In the genomic region with DNA sequence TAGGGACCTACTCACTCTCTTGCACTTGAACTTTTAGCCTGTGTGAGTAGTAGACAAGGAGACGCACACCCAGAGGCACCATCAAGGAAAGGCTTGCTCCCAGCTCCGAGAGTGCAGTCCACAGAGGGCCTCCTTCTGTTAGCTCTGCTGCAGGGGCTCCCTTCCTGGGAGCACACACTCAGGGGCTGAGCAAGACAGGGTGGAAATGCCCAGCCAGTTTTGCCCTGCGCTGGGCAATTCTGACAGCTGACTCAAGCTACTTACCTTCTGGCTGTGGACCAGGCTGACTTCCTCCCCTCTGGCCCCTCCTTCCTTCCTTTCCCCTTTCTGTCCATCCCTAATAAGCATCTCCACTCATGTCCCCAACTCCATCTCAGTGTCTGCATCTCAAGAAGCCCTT, we compare ENCODE assay signal across 16 cellular contexts.
DNase-seq lines count a peak whose midpoint lies in the region; ATAC-seq and TF ChIP-seq lines count a peak whose summit lies in the region.
"Had no signal": no experiment of that assay in that cellular context is flagged by ENCODE, and none has a peak within 500 bp of the region (broad histone marks: within the 10 kb centered on the region; RNA-seq: fewer than 3 reads in every experiment).

No MANE protein-coding gene starts in this region.

- POLR2A ChIA-PET in GM10248 (lab: Yijun Ruan, JAX): no interaction called here

- no peaks in the 10 kb centered on the region for H3K36me3 ChIP-seq in upper lobe of right lung

- H3K9me3 ChIP-seq in upper lobe of right lung: no peaks in the 10 kb centered on the region
- H3K9me3 ChIP-seq: Caco-2 had no signal

- CTCF ChIA-PET in GM10248 (lab: Yijun Ruan, JAX): interaction anchor here (1.2 to 8.3 kb wide), 2 partner anchors 12 to 18 kb away, joined by 3 to 50 read pairs; no protein-coding TSS in a partner anchor

- TF ChIP-seq POLR2A in GM18505 (IDR thresholded peaks at IDR 0.05; ENCODE audit: borderline replicate concordance, extremely low read depth, insufficient read depth, insufficient read length): no peak

- intact Hi-C loops in cardiac septum (cut with DNase I) (no loop called here), left ventricle myocardium superior (cut with micrococcal nuclease) (no loop called here), upper lobe of right lung (cut with DNase I) (no loop called here)

- DNase-seq in cardiac septum (ENCODE audit: low spot score) (peak; percentile 35), left ventricle myocardium superior (no peak), NCI-H69 (lab: John Stamatoyannopoulos, UW) (peak; percentile 9), kidney tubule cell (ENCODE audit: low spot score) (peak; percentile 13), upper lobe of right lung (peak; percentile 9), GM10248 (ENCODE audit: extremely low spot score) (no peak)
- no peak for DNase-seq in activated CD4-positive, alpha-beta T cell treated with anti-CD3 and anti-CD28 coated beads for 1 hour
- DNase-seq: Caco-2, GF-D8, HFFc6, MM.1S, NCI-H1105 treated with DMSO at 0.1 percent for 48 hours, NCI-H187, NCI-H2171 treated with DMSO at 0.1 percent for 48 hours had no signal

- no peak overlapping the region for H3K4me3 ChIP-seq in upper lobe of right lung

- H3K27ac ChIP-seq in upper lobe of right lung: no peak overlapping the region
- H3K27ac ChIP-seq: KMS-11 had no signal

- peaks cover 28% of the 10 kb centered on the region for H3K27me3 ChIP-seq in upper lobe of right lung

- ATAC-seq in left ventricle myocardium superior (no peak), upper lobe of right lung (no peak), GM18505 (IDR thresholded peaks at IDR 0.05; ENCODE audit: unreplicated experiment) (no peak)

- no peaks in the 10 kb centered on the region for H3K4me1 ChIP-seq in upper lobe of right lung
- H3K4me1 ChIP-seq: Caco-2 had no signal

- TF ChIP-seq CTCF in upper lobe of right lung (IDR thresholded peaks at IDR 0.05) (no peak), GM10248 (IDR thresholded peaks at IDR 0.05; ENCODE audit: control extremely low read depth, extremely low read depth, low read depth, missing control alignments) (no peak)

Comparison
In these comparisons a context has a peak if more than half of its experiments do, and no peak if none do; other contexts are left out.
1. DNase-seq: peak in cardiac septum (single experiment), NCI-H69 (single experiment), kidney tubule cell (single experiment) and upper lobe of right lung (single experiment); none in left ventricle myocardium superior (single experiment), GM10248 (single experiment) and activated CD4-positive, alpha-beta T cell treated with anti-CD3 and anti-CD28 coated beads for 1 hour (single experiment).